In the genomic region with DNA sequence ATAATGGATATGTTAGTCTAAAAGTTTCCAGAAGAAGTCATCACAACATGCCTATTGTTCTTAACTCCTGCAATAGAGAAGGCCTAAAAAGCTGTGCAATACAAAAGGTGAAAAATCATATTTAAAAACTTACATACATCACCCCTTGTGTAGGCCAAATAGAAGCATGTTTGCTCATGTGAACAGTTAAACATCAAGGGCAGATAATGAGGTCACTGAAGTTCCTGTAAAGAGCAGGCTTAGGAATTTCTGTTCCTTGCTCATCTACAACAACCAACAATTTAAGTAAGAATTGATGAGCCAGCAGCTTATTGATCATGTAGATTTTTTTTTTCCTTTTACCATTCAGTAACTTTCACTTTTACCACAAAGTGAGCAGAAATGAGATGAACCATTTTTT, we compare ENCODE assay signal across 1 cellular context.
TF ChIP-seq lines count a peak whose summit lies in the region.

No MANE protein-coding gene starts in this region.

TF ChIP-seq in HepG2, 621 proteins besides CTCF, POLR2A, EP300 and RAD21 (continued from another document and continues in another):
- TF ChIP-seq, protein P1, sequence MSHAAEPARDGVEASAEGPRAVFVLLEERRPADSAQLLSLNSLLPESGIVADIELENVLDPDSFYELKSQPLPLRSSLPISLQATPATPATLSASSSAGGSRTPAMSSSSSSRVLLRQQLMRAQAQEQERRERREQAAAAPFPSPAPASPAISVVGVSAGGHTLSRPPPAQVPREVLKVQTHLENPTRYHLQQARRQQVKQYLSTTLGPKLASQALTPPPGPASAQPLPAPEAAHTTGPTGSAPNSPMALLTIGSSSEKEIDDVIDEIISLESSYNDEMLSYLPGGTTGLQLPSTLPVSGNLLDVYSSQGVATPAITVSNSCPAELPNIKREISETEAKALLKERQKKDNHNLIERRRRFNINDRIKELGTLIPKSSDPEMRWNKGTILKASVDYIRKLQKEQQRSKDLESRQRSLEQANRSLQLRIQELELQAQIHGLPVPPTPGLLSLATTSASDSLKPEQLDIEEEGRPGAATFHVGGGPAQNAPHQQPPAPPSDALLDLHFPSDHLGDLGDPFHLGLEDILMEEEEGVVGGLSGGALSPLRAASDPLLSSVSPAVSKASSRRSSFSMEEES (CRISPR knock-in tag; IDR thresholded peaks at IDR 0.05), result peak; percentile 31; the same call in 1 of the 2 replicates
- TF ChIP-seq, protein P2, sequence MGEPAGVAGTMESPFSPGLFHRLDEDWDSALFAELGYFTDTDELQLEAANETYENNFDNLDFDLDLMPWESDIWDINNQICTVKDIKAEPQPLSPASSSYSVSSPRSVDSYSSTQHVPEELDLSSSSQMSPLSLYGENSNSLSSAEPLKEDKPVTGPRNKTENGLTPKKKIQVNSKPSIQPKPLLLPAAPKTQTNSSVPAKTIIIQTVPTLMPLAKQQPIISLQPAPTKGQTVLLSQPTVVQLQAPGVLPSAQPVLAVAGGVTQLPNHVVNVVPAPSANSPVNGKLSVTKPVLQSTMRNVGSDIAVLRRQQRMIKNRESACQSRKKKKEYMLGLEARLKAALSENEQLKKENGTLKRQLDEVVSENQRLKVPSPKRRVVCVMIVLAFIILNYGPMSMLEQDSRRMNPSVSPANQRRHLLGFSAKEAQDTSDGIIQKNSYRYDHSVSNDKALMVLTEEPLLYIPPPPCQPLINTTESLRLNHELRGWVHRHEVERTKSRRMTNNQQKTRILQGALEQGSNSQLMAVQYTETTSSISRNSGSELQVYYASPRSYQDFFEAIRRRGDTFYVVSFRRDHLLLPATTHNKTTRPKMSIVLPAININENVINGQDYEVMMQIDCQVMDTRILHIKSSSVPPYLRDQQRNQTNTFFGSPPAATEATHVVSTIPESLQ (CRISPR knock-in tag; conservative IDR thresholded peaks at IDR 0.05), result no peak
- TF ChIP-seq MYC (CRISPR knock-in tag; IDR thresholded peaks at IDR 0.05; ENCODE audit: borderline replicate concordance), result no peak
- TF ChIP-seq ZFP41 (CRISPR knock-in tag; IDR thresholded peaks at IDR 0.05; ENCODE audit: borderline replicate concordance), result no peak
- no peak for TF ChIP-seq ZNF24 (IDR thresholded peaks at IDR 0.05)
- TF ChIP-seq ZNF709 (CRISPR knock-in tag; IDR thresholded peaks at IDR 0.05), result no peak
- TF ChIP-seq, protein P3, sequence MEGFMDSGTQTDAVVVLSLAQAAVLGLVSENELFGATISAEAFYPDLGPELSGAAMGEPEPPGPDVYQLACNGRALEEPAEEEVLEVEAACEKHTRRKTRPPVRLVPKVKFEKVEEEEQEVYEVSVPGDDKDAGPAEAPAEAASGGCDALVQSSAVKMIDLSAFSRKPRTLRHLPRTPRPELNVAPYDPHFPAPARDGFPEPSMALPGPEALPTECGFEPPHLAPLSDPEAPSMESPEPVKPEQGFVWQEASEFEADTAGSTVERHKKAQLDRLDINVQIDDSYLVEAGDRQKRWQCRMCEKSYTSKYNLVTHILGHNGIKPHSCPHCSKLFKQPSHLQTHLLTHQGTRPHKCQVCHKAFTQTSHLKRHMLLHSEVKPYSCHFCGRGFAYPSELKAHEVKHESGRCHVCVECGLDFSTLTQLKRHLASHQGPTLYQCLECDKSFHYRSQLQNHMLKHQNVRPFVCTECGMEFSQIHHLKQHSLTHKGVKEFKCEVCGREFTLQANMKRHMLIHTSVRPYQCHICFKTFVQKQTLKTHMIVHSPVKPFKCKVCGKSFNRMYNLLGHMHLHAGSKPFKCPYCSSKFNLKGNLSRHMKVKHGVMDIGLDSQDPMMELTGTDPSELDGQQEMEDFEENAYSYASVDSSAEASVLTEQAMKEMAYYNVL (CRISPR knock-in tag; IDR thresholded peaks at IDR 0.05; ENCODE audit: borderline replicate concordance), result no peak
- TF ChIP-seq, protein P4, sequence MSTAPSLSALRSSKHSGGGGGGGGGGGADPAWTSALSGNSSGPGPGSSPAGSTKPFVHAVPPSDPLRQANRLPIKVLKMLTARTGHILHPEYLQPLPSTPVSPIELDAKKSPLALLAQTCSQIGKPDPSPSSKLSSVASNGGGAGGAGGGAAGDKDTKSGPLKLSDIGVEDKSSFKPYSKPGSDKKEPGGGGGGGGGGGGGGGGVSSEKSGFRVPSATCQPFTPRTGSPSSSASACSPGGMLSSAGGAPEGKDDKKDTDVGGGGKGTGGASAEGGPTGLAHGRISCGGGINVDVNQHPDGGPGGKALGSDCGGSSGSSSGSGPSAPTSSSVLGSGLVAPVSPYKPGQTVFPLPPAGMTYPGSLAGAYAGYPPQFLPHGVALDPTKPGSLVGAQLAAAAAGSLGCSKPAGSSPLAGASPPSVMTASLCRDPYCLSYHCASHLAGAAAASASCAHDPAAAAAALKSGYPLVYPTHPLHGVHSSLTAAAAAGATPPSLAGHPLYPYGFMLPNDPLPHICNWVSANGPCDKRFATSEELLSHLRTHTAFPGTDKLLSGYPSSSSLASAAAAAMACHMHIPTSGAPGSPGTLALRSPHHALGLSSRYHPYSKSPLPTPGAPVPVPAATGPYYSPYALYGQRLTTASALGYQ (CRISPR knock-in tag; IDR thresholded peaks at IDR 0.05), result 0 out of 2 replicates have a peak, but pooled peaks have one; percentile 15
- TF ChIP-seq, protein P5, sequence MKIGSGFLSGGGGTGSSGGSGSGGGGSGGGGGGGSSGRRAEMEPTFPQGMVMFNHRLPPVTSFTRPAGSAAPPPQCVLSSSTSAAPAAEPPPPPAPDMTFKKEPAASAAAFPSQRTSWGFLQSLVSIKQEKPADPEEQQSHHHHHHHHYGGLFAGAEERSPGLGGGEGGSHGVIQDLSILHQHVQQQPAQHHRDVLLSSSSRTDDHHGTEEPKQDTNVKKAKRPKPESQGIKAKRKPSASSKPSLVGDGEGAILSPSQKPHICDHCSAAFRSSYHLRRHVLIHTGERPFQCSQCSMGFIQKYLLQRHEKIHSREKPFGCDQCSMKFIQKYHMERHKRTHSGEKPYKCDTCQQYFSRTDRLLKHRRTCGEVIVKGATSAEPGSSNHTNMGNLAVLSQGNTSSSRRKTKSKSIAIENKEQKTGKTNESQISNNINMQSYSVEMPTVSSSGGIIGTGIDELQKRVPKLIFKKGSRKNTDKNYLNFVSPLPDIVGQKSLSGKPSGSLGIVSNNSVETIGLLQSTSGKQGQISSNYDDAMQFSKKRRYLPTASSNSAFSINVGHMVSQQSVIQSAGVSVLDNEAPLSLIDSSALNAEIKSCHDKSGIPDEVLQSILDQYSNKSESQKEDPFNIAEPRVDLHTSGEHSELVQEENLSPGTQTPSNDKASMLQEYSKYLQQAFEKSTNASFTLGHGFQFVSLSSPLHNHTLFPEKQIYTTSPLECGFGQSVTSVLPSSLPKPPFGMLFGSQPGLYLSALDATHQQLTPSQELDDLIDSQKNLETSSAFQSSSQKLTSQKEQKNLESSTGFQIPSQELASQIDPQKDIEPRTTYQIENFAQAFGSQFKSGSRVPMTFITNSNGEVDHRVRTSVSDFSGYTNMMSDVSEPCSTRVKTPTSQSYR (CRISPR knock-in tag; IDR thresholded peaks at IDR 0.05; ENCODE audit: borderline replicate concordance), result no peak
- no peak for TF ChIP-seq ZNF501 (CRISPR knock-in tag; IDR thresholded peaks at IDR 0.05)
- TF ChIP-seq ZNF564 (CRISPR knock-in tag; IDR thresholded peaks at IDR 0.05), result no peak
- no peak for TF ChIP-seq HES4 (CRISPR knock-in tag; IDR thresholded peaks at IDR 0.05; ENCODE audit: borderline replicate concordance)
- TF ChIP-seq ZC3H13 (CRISPR knock-in tag; IDR thresholded peaks at IDR 0.05), result no peak
- TF ChIP-seq ZNF251 (CRISPR knock-in tag; IDR thresholded peaks at IDR 0.05), result no peak
- TF ChIP-seq, protein P6, sequence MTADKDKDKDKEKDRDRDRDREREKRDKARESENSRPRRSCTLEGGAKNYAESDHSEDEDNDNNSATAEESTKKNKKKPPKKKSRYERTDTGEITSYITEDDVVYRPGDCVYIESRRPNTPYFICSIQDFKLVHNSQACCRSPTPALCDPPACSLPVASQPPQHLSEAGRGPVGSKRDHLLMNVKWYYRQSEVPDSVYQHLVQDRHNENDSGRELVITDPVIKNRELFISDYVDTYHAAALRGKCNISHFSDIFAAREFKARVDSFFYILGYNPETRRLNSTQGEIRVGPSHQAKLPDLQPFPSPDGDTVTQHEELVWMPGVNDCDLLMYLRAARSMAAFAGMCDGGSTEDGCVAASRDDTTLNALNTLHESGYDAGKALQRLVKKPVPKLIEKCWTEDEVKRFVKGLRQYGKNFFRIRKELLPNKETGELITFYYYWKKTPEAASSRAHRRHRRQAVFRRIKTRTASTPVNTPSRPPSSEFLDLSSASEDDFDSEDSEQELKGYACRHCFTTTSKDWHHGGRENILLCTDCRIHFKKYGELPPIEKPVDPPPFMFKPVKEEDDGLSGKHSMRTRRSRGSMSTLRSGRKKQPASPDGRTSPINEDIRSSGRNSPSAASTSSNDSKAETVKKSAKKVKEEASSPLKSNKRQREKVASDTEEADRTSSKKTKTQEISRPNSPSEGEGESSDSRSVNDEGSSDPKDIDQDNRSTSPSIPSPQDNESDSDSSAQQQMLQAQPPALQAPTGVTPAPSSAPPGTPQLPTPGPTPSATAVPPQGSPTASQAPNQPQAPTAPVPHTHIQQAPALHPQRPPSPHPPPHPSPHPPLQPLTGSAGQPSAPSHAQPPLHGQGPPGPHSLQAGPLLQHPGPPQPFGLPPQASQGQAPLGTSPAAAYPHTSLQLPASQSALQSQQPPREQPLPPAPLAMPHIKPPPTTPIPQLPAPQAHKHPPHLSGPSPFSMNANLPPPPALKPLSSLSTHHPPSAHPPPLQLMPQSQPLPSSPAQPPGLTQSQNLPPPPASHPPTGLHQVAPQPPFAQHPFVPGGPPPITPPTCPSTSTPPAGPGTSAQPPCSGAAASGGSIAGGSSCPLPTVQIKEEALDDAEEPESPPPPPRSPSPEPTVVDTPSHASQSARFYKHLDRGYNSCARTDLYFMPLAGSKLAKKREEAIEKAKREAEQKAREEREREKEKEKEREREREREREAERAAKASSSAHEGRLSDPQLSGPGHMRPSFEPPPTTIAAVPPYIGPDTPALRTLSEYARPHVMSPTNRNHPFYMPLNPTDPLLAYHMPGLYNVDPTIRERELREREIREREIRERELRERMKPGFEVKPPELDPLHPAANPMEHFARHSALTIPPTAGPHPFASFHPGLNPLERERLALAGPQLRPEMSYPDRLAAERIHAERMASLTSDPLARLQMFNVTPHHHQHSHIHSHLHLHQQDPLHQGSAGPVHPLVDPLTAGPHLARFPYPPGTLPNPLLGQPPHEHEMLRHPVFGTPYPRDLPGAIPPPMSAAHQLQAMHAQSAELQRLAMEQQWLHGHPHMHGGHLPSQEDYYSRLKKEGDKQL (CRISPR knock-in tag; IDR thresholded peaks at IDR 0.05; ENCODE audit: low read depth), result no peak
- TF ChIP-seq CEBPB (IDR thresholded peaks at IDR 0.05; ENCODE audit: borderline replicate concordance, low read depth, low read length), result no peak
- TF ChIP-seq KDM3A (CRISPR knock-in tag; IDR thresholded peaks at IDR 0.05; ENCODE audit: low read depth), result no peak
- no peak for TF ChIP-seq ZNF747 (CRISPR knock-in tag; IDR thresholded peaks at IDR 0.05; ENCODE audit: borderline replicate concordance)
- TF ChIP-seq SP1 (IDR thresholded peaks at IDR 0.05), result no peak
- no peak for TF ChIP-seq SP1 (CRISPR knock-in tag; IDR thresholded peaks at IDR 0.05)
- no peak for TF ChIP-seq CHD2 (IDR thresholded peaks at IDR 0.05; ENCODE audit: low read depth, low read length)
- TF ChIP-seq ZNF616 (CRISPR knock-in tag; IDR thresholded peaks at IDR 0.05; ENCODE audit: low read depth), result no peak
- no peak for TF ChIP-seq CBFB (CRISPR knock-in tag; IDR thresholded peaks at IDR 0.05)
- TF ChIP-seq HDAC6 (IDR thresholded peaks at IDR 0.05; ENCODE audit: low read depth, low read length), result no peak
- TF ChIP-seq EED (CRISPR knock-in tag; IDR thresholded peaks at IDR 0.05), result no peak
- TF ChIP-seq FOXA1 (IDR thresholded peaks at IDR 0.05), result no peak
- peak; percentile 74 for TF ChIP-seq FOXA1 (CRISPR knock-in tag; IDR thresholded peaks at IDR 0.05)
- TF ChIP-seq ZNF496 (CRISPR knock-in tag; IDR thresholded peaks at IDR 0.05; ENCODE audit: insufficient replicate concordance), result no peak
- TF ChIP-seq ZNF670 (CRISPR knock-in tag; IDR thresholded peaks at IDR 0.05; ENCODE audit: borderline replicate concordance), result no peak
- no peak for TF ChIP-seq ARNT2 (CRISPR knock-in tag; IDR thresholded peaks at IDR 0.05; ENCODE audit: low read depth)
- TF ChIP-seq SOX5 (CRISPR knock-in tag; IDR thresholded peaks at IDR 0.05; ENCODE audit: borderline replicate concordance), result peak; percentile 82
- no peak for TF ChIP-seq KLF13 (CRISPR knock-in tag; IDR thresholded peaks at IDR 0.05)
- TF ChIP-seq NFKB2 (CRISPR knock-in tag; IDR thresholded peaks at IDR 0.05; ENCODE audit: borderline replicate concordance), result no peak
- TF ChIP-seq, protein P7, sequence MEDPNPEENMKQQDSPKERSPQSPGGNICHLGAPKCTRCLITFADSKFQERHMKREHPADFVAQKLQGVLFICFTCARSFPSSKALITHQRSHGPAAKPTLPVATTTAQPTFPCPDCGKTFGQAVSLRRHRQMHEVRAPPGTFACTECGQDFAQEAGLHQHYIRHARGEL (CRISPR knock-in tag; IDR thresholded peaks at IDR 0.05), result no peak
- no peak for TF ChIP-seq ZFP36 (IDR thresholded peaks at IDR 0.05; ENCODE audit: borderline replicate concordance, low read depth, low read length, partially characterized antibody)
- TF ChIP-seq EHMT2 (IDR thresholded peaks at IDR 0.05; ENCODE audit: borderline replicate concordance, low read depth, low read length), result no peak
- no peak for TF ChIP-seq JUND (CRISPR knock-in tag; IDR thresholded peaks at IDR 0.05)
- TF ChIP-seq, protein P8, sequence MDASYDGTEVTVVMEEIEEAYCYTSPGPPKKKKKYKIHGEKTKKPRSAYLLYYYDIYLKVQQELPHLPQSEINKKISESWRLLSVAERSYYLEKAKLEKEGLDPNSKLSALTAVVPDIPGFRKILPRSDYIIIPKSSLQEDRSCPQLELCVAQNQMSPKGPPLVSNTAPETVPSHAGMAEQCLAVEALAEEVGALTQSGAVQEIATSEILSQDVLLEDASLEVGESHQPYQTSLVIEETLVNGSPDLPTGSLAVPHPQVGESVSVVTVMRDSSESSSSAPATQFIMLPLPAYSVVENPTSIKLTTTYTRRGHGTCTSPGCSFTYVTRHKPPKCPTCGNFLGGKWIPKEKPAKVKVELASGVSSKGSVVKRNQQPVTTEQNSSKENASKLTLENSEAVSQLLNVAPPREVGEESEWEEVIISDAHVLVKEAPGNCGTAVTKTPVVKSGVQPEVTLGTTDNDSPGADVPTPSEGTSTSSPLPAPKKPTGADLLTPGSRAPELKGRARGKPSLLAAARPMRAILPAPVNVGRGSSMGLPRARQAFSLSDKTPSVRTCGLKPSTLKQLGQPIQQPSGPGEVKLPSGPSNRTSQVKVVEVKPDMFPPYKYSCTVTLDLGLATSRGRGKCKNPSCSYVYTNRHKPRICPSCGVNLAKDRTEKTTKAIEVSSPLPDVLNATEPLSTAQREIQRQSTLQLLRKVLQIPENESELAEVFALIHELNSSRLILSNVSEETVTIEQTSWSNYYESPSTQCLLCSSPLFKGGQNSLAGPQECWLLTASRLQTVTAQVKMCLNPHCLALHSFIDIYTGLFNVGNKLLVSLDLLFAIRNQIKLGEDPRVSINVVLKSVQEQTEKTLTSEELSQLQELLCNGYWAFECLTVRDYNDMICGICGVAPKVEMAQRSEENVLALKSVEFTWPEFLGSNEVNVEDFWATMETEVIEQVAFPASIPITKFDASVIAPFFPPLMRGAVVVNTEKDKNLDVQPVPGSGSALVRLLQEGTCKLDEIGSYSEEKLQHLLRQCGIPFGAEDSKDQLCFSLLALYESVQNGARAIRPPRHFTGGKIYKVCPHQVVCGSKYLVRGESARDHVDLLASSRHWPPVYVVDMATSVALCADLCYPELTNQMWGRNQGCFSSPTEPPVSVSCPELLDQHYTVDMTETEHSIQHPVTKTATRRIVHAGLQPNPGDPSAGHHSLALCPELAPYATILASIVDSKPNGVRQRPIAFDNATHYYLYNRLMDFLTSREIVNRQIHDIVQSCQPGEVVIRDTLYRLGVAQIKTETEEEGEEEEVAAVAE (CRISPR knock-in tag; IDR thresholded peaks at IDR 0.05; ENCODE audit: borderline replicate concordance), result no peak
